ENCODE assay signal across 8 cellular contexts in genomic region chr1:235160395-235160964, GRCh38. TPM values are rescaled to one million over a fixed set of nuclear protein-coding genes. Genes with fewer than 3 reads are reported as not detected.
DNase-seq lines count a peak whose midpoint lies in the region; ATAC-seq and TF ChIP-seq lines count a peak whose summit lies in the region.

No MANE protein-coding gene starts in this region.

- peaks cover 8% of the 10 kb centered on the region for H3K4me1 ChIP-seq in muscle layer of colon (ENCODE audit: insufficient read depth, low read length)

- TF ChIP-seq CTCF in AG10803 (conservative IDR thresholded peaks at IDR 0.05; ENCODE audit: low read length) (peak; percentile 9; the same call in 1 of the 2 replicates), dorsolateral prefrontal cortex (IDR thresholded peaks at IDR 0.05 in 54 of 56, conservative IDR thresholded peaks at IDR 0.05 in 2 of 56; ENCODE audit: low read depth in 1 of 56, partially characterized antibody in 56 of 56) (no peak)

- H3K36me3 ChIP-seq in muscle layer of colon (ENCODE audit: insufficient read depth, low read length) = peaks cover 18% of the 10 kb centered on the region

- H3K27ac ChIP-seq in dorsolateral prefrontal cortex (peak overlapping the region in 58 of 59 donors; percentile 2 to 97 (median 87)), muscle layer of colon (ENCODE audit: low read depth, low read length) (peak overlapping the region; percentile 87)

- no peaks in the 10 kb centered on the region for H3K9me3 ChIP-seq in muscle layer of colon (ENCODE audit: low read length)

- H3K4me3 ChIP-seq in AG10803 (ENCODE audit: low read length) = peak overlapping the region; percentile 95
- H3K4me3 ChIP-seq in dorsolateral prefrontal cortex = peak overlapping the region; percentile 62 to 98 (median 83)
- peak overlapping the region; percentile 79 to 82 for H3K4me3 ChIP-seq in muscle layer of colon (ENCODE audit: low read depth in 1 of 2, low read length in 2 of 2)

- ATAC-seq in GM18858 (IDR thresholded peaks at IDR 0.05; ENCODE audit: unreplicated experiment) (peak; percentile 23), HG03095 (IDR thresholded peaks at IDR 0.05; ENCODE audit: unreplicated experiment) (peak; percentile 31)

- intact Hi-C loops in dorsolateral prefrontal cortex (cut with DNase I) = loop anchor here in 1 of 2 donors (10.0 kb wide), 2 partner anchors 164 to 254 kb away; partner anchors contain the start of genes ARID4B and GGPS1

- no peaks in the 10 kb centered on the region for H3K27me3 ChIP-seq in dorsolateral prefrontal cortex
- H3K27me3 ChIP-seq in muscle layer of colon (ENCODE audit: control insufficient read depth in 1 of 2, insufficient read depth in 2 of 2, low read length in 2 of 2) = no peaks in the 10 kb centered on the region

- peak overlapping the region; percentile 59 for H3K9ac ChIP-seq in muscle layer of colon (ENCODE audit: low read length)

- DNase-seq in AG10803 (ENCODE audit: low read depth) = peak; percentile 70
- peak; percentile 73 for DNase-seq in RKO (ENCODE audit: low spot score)
- no peak for DNase-seq in dorsolateral prefrontal cortex
- no peak for DNase-seq in anterior cingulate cortex (lab: John Stamatoyannopoulos, UW)
- no peak for DNase-seq in NCI-H2171 (lab: John Stamatoyannopoulos, UW)

RNA-seq across cellular contexts. Expression of gene RBM34, which starts 0.6 kb away (rescaled TPM):
- total RNA-seq in dorsolateral prefrontal cortex = 10 to 100 TPM; 32.7 to 73.0 (median 56.5) TPM

RNA-seq across cellular contexts. Expression of gene TOMM20, which starts 31.8 kb away (rescaled TPM):
- total RNA-seq in dorsolateral prefrontal cortex = 100 to 1,000 TPM in 119 of 120 experiments, 10 to 100 TPM in 1; 96.2 to 291 (median 209) TPM

Comparison
In these comparisons a context has a peak if more than half of its experiments do, and no peak if none do; other contexts are left out.
1. DNase-seq: peak in AG10803 (single experiment) and RKO (single experiment); none in dorsolateral prefrontal cortex (0 of 10), anterior cingulate cortex (0 of 58) and NCI-H2171 (single experiment).
2. Peak in every context shown above with its lines, with median percentiles within 50 percentile points of each other: H3K4me3 ChIP-seq.